Comparison of ENCODE assay signal across 22 cellular contexts in genomic region chr18:42018831-42019230, GRCh38.
"Had no signal": no experiment of that assay in that cellular context is flagged by ENCODE, and none has a peak within 500 bp of the region (broad histone marks: within the 10 kb centered on the region; RNA-seq: fewer than 3 reads in every experiment).

No MANE protein-coding gene starts in this region.

- H3K9me3 ChIP-seq: gastrocnemius medialis, heart right ventricle, prostate gland, spleen, stomach, thoracic aorta had no signal

- H3K27ac ChIP-seq: gastrocnemius medialis, heart right ventricle, parathyroid adenoma, prostate gland, spleen, stomach, thoracic aorta had no signal

- H3K9me3 Mint-ChIP-seq: naive thymus-derived CD4-positive, alpha-beta T cell; nephron progenitor cell; stimulated activated memory B cell treated with anti-CD40 and anti-IgM and Interleukin-4, amounts not matched to agents 10 μg/mL and 1 μg/mL and 100 μg/mL, for 72 hours had no signal

- H3K4me1 ChIP-seq: gastrocnemius medialis, heart right ventricle, parathyroid adenoma, prostate gland, spleen had no signal

- H3K79me2 ChIP-seq: parathyroid adenoma had no signal

- H3K4me3 ChIP-seq: gastrocnemius medialis, heart right ventricle, prostate gland, spleen, stomach, thoracic aorta had no signal

- DNase-seq: effector memory CD4-positive, alpha-beta T cell; gastrocnemius medialis; heart right ventricle; hypothalamus; kidney glomerular epithelial cell; mesendoderm; naive thymus-derived CD4-positive, alpha-beta T cell; nephron progenitor cell; spleen; stimulated activated CD4-positive, alpha-beta T cell treated with anti-CD3 and anti-CD28 coated beads, Interleukin-15, amount 100 ng/mL, for 24 hours; stimulated activated CD4-positive, alpha-beta T cell treated with anti-CD3 and anti-CD28 coated beads, Interleukin-1b, Interleukin-23, amount 100 ng/mL, for 48 hours; stimulated activated CD4-positive, alpha-beta T cell treated with anti-CD3 and anti-CD28 coated beads, Interleukin-4, amount 100 ng/mL, for 24 hours; stomach; substantia nigra; trophoblast cell had no signal

- ATAC-seq: esophagus mucosa; gastrocnemius medialis; heart right ventricle; naive thymus-derived CD4-positive, alpha-beta T cell; sciatic nerve; stimulated activated memory B cell treated with anti-CD40 and anti-IgM and Interleukin-4, amounts not matched to agents 10 μg/mL and 1 μg/mL and 100 μg/mL, for 72 hours had no signal

- FAIRE-seq: endometrium had no signal

- H3K36me3 ChIP-seq: prostate gland had no signal

- H3K4me3 Mint-ChIP-seq: naive thymus-derived CD4-positive, alpha-beta T cell; nephron progenitor cell; stimulated activated memory B cell treated with anti-CD40 and anti-IgM and Interleukin-4, amounts not matched to agents 10 μg/mL and 1 μg/mL and 100 μg/mL, for 72 hours had no signal

- H3K27me3 Mint-ChIP-seq: naive thymus-derived CD4-positive, alpha-beta T cell; stimulated activated memory B cell treated with anti-CD40 and anti-IgM and Interleukin-4, amounts not matched to agents 10 μg/mL and 1 μg/mL and 100 μg/mL, for 72 hours had no signal

- H3K4me1 Mint-ChIP-seq: stimulated activated memory B cell treated with anti-CD40 and anti-IgM and Interleukin-4, amounts not matched to agents 10 μg/mL and 1 μg/mL and 100 μg/mL, for 72 hours had no signal

- H3K27me3 ChIP-seq: gastrocnemius medialis, heart right ventricle, spleen, stomach had no signal

- H2AFZ ChIP-seq: parathyroid adenoma had no signal

- H3K27ac Mint-ChIP-seq: nephron progenitor cell; stimulated activated memory B cell treated with anti-CD40 and anti-IgM and Interleukin-4, amounts not matched to agents 10 μg/mL and 1 μg/mL and 100 μg/mL, for 72 hours had no signal

- H3K9ac ChIP-seq: parathyroid adenoma had no signal
